ENCODE assay signal across 8 cellular contexts in the genomic region with DNA sequence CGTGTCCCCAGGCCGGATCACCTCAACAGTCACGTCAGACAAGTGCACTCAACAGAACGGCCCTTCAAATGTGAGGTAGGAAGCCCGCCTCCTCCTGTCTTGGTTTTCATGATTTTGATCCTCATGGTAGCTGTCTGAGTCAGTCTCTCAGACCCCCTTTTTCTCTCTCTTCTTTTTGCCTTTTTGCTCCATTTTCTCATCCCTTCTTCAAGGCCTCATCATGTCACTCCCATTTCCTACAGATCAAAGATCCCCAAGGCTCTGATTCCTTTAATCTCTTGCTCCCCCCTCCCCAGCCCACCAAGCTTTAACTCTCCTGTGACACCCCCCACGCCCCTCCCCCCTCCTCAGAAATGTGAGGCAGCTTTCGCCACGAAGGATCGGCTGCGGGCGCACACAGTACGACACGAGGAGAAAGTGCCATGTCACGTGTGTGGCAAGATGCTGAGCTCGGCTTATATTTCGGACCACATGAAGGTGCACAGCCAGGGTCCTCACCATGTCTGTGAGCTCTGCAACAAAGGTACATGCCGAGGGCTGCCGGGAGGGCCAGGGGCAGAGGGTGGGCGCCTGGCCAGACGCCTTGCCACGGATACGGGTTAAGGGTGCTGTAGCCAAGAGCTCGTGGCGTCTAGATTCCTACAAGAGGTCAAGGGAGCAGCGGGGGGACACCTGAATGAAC. TPM values are rescaled to one million over a fixed set of nuclear protein-coding genes. Genes with fewer than 3 reads are reported as not detected.
DNase-seq lines count a peak whose midpoint lies in the region; ATAC-seq and TF ChIP-seq lines count a peak whose summit lies in the region.

No MANE protein-coding gene starts in this region.

- H3K4me3 ChIP-seq in adrenal gland (peak overlapping the region in 2 of 4 donors; percentile 25 to 66), liver (ENCODE audit: low read depth in 1 of 3, low read length in 3 of 3) (peak overlapping the region in 2 of 3 donors; percentile 14 to 93), upper lobe of left lung (peak overlapping the region; percentile 11 to 75 (median 68))

- peak overlapping the region; percentile 98 for H3K4me3 Mint-ChIP-seq in stimulated activated naive CD8-positive, alpha-beta T cell treated with anti-CD3 and anti-CD28 coated beads, Interleukin-15, Interleukin-2, amounts not matched to agents 100 ng/mL and 50 ng/mL, for 24 hours

- TF ChIP-seq CTCF in adrenal gland (IDR thresholded peaks at IDR 0.05) (no peak), liver (IDR thresholded peaks at IDR 0.05; ENCODE audit: low read depth, low read length, missing input control) (no peak), upper lobe of left lung (IDR thresholded peaks at IDR 0.05) (peak in 1 of 6 experiments; percentile 3)

- DNase-seq in stimulated activated naive CD8-positive, alpha-beta T cell treated with anti-CD3 and anti-CD28 coated beads, Interleukin-15, Interleukin-2, amounts not matched to agents 100 U/mL and 50 U/mL, for 24 hours, result no peak
- DNase-seq in adrenal gland, result peak; percentile 44 to 78 (median 56)
- DNase-seq in upper lobe of left lung, result peak in 1 of 2 donors; percentile 81
- no peak for DNase-seq in AG20443 (ENCODE audit: low spot score)
- DNase-seq in dedifferentiated amniotic fluid mesenchymal stem cell (ENCODE audit: extremely low spot score), result no peak

- no peaks in the 10 kb centered on the region for H3K27me3 Mint-ChIP-seq in stimulated activated naive CD8-positive, alpha-beta T cell treated with anti-CD3 and anti-CD28 coated beads, Interleukin-15, Interleukin-2, amounts not matched to agents 100 ng/mL and 50 ng/mL, for 24 hours

- H3K36me3 ChIP-seq in adrenal gland (replicated peaks in 1 of 2), result peaks cover 0 to 18% of the 10 kb centered on the region in 2 donors
- H3K36me3 ChIP-seq in liver (ENCODE audit: control insufficient read depth in 4 of 4, insufficient read depth in 3 of 4, low read depth in 1 of 4, low read length in 3 of 4), result peaks cover 2 to 10% (median 4%) of the 10 kb centered on the region in 4 donors
- peaks cover 2 to 21% (median 17%) of the 10 kb centered on the region in 4 donors for H3K36me3 ChIP-seq in upper lobe of left lung

- no peaks in the 10 kb centered on the region for H3K9me3 ChIP-seq in adrenal gland (replicated peaks in 1 of 3)
- no peaks in the 10 kb centered on the region for H3K9me3 ChIP-seq in liver (ENCODE audit: control insufficient read depth in 4 of 4, low read length in 3 of 4)
- no peaks in the 10 kb centered on the region for H3K9me3 ChIP-seq in upper lobe of left lung

- TF ChIP-seq RAD21 in liver (IDR thresholded peaks at IDR 0.05), result no peak

- H3K27ac Mint-ChIP-seq in stimulated activated naive CD8-positive, alpha-beta T cell treated with anti-CD3 and anti-CD28 coated beads, Interleukin-15, Interleukin-2, amounts not matched to agents 100 ng/mL and 50 ng/mL, for 24 hours, result peak overlapping the region; percentile 98

- TF ChIP-seq POLR2A in adrenal gland (IDR thresholded peaks at IDR 0.05), result no peak
- no peak for TF ChIP-seq POLR2A in upper lobe of left lung (IDR thresholded peaks at IDR 0.05)

- H3K27me3 ChIP-seq in adrenal gland, result no peaks in the 10 kb centered on the region
- no peaks in the 10 kb centered on the region for H3K27me3 ChIP-seq in liver (ENCODE audit: control insufficient read depth in 4 of 4, insufficient read depth in 4 of 4, low read length in 3 of 4)
- H3K27me3 ChIP-seq in upper lobe of left lung, result peaks cover 0 to 5% (median 0%) of the 10 kb centered on the region in 4 donors

- intact Hi-C loops in adrenal gland (cut with DNase I), result no loop called here

- H3K4me1 Mint-ChIP-seq in stimulated activated naive CD8-positive, alpha-beta T cell treated with anti-CD3 and anti-CD28 coated beads, Interleukin-15, Interleukin-2, amounts not matched to agents 100 ng/mL and 50 ng/mL, for 24 hours (ENCODE audit: low read depth), result peaks cover 62% of the 10 kb centered on the region

- H3K9me3 Mint-ChIP-seq in stimulated activated naive CD8-positive, alpha-beta T cell treated with anti-CD3 and anti-CD28 coated beads, Interleukin-15, Interleukin-2, amounts not matched to agents 100 ng/mL and 50 ng/mL, for 24 hours, result no peaks in the 10 kb centered on the region

- H3K27ac ChIP-seq in adrenal gland, result peak overlapping the region; percentile 54 to 97 (median 93)
- H3K27ac ChIP-seq in liver (ENCODE audit: low read depth in 1 of 2, low read length in 2 of 2), result peak overlapping the region; percentile 73 to 88
- H3K27ac ChIP-seq in upper lobe of left lung, result peak overlapping the region; percentile 86 to 94 (median 92)

- WGBS in adrenal gland, 4 donors, result 36 to 42% (median 37%) methylated on average over 22 to 25 of the region's 25 CpGs
- WGBS in liver, result 68% methylated on average over 25 of the region's 25 CpGs
- WGBS in upper lobe of left lung, 2 donors, result 45 to 47% methylated on average over 23 to 24 of the region's 25 CpGs

- ATAC-seq in stimulated activated naive CD8-positive, alpha-beta T cell treated with anti-CD3 and anti-CD28 coated beads, Interleukin-15, Interleukin-2, amounts not matched to agents 100 U/mL and 50 U/mL, for 24 hours, result no peak
- ATAC-seq in upper lobe of left lung (ENCODE audit: low FRiP score in 2 of 2), result no peak
- ATAC-seq in HG02623 (IDR thresholded peaks at IDR 0.05; ENCODE audit: unreplicated experiment), result no peak

- no peak for TF ChIP-seq EP300 in upper lobe of left lung (IDR thresholded peaks at IDR 0.05)

- peaks cover 54% of the 10 kb centered on the region for H3K36me3 Mint-ChIP-seq in stimulated activated naive CD8-positive, alpha-beta T cell treated with anti-CD3 and anti-CD28 coated beads, Interleukin-15, Interleukin-2, amounts not matched to agents 100 ng/mL and 50 ng/mL, for 24 hours (ENCODE audit: low read depth)

- H3K9ac ChIP-seq in liver (ENCODE audit: low read depth in 1 of 2, low read length in 2 of 2), result peak overlapping the region in 1 of 2 donors; percentile 51

- H3K4me1 ChIP-seq in adrenal gland (replicated peaks in 1 of 2) (peaks cover 34 to 59% of the 10 kb centered on the region in 2 donors), liver (ENCODE audit: control insufficient read depth in 4 of 4, insufficient read depth in 4 of 4, low read length in 3 of 4) (peaks cover 16 to 56% (median 36%) of the 10 kb centered on the region in 4 donors), upper lobe of left lung (peaks cover 57 to 73% (median 64%) of the 10 kb centered on the region in 4 donors)

TF ChIP-seq in liver, 16 proteins besides CTCF, POLR2A, EP300 and RAD21:
- no peak for TF ChIP-seq GABPA (IDR thresholded peaks at IDR 0.05 in 1 of 2, conservative IDR thresholded peaks at IDR 0.05 in 1 of 2)
- no peak for TF ChIP-seq FOXA2 (IDR thresholded peaks at IDR 0.05)
- TF ChIP-seq, protein P1, sequence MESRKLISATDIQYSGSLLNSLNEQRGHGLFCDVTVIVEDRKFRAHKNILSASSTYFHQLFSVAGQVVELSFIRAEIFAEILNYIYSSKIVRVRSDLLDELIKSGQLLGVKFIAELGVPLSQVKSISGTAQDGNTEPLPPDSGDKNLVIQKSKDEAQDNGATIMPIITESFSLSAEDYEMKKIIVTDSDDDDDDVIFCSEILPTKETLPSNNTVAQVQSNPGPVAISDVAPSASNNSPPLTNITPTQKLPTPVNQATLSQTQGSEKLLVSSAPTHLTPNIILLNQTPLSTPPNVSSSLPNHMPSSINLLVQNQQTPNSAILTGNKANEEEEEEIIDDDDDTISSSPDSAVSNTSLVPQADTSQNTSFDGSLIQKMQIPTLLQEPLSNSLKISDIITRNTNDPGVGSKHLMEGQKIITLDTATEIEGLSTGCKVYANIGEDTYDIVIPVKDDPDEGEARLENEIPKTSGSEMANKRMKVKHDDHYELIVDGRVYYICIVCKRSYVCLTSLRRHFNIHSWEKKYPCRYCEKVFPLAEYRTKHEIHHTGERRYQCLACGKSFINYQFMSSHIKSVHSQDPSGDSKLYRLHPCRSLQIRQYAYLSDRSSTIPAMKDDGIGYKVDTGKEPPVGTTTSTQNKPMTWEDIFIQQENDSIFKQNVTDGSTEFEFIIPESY (IDR thresholded peaks at IDR 0.05), result no peak
- no peak for TF ChIP-seq NR2F2 (IDR thresholded peaks at IDR 0.05)
- TF ChIP-seq, protein P2, sequence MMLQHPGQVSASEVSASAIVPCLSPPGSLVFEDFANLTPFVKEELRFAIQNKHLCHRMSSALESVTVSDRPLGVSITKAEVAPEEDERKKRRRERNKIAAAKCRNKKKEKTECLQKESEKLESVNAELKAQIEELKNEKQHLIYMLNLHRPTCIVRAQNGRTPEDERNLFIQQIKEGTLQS (IDR thresholded peaks at IDR 0.05), result no peak
- no peak for TF ChIP-seq RXRA (IDR thresholded peaks at IDR 0.05)
- TF ChIP-seq YY1 (IDR thresholded peaks at IDR 0.05), result no peak
- TF ChIP-seq EGR1 (IDR thresholded peaks at IDR 0.05; ENCODE audit: low read depth in 2 of 2), result no peak
TF ChIP-seq in liver: peak in this region for 0.

RNA-seq across cellular contexts. Expression of a gene that starts 2.0 kb away (rescaled TPM):
- total RNA-seq in adrenal gland (100 to 1,000 TPM in 6 of 8 donors, 10 to 100 TPM in 2; 78.8 to 247 (median 145) TPM), liver (100 to 1,000 TPM in 1 of 2 donors, 10 to 100 TPM in 1; 28.4 to 272 TPM), upper lobe of left lung (100 to 1,000 TPM in 5 of 6 donors, 10 to 100 TPM in 1; 83.7 to 232 (median 165) TPM)
- polyA plus RNA-seq in adrenal gland (100 to 1,000 TPM; 108 to 304 (median 147) TPM), liver (10 to 100 TPM; 16.0 to 61.7 TPM)

RNA-seq across cellular contexts. Expression of a gene that starts 3.6 kb away (rescaled TPM):
- total RNA-seq in adrenal gland (1 to 10 TPM in 7 of 8 donors, not detected in 1; 1.4 to 8.8 (median 1.9) TPM), liver (under 1 TPM; 0.09 to 0.59 TPM), upper lobe of left lung (10 to 100 TPM in 2 of 6 donors, 1 to 10 TPM in 4; 1.4 to 13.6 (median 2.5) TPM)
- polyA plus RNA-seq in adrenal gland (10 to 100 TPM in 1 of 3 donors, 1 to 10 TPM in 1, under 1 TPM in 1; 0.97 to 32.0 (median 5.0) TPM), liver (under 1 TPM; 0.16 to 0.28 TPM)

RNA-seq across cellular contexts. Expression of a gene that starts 7.6 kb away (rescaled TPM):
- total RNA-seq in adrenal gland (10 to 100 TPM; 17.1 to 47.1 (median 39.8) TPM), liver (10 to 100 TPM; 11.1 to 16.9 TPM), upper lobe of left lung (10 to 100 TPM; 22.6 to 49.5 (median 34.6) TPM)
- polyA plus RNA-seq in adrenal gland (10 to 100 TPM; 14.2 to 89.1 (median 60.9) TPM), liver (10 to 100 TPM in 1 of 2 donors, 1 to 10 TPM in 1; 7.3 to 18.7 TPM)

RNA-seq across cellular contexts. Expression of a gene that starts 11.9 kb away (rescaled TPM):
- total RNA-seq in adrenal gland (100 to 1,000 TPM; 242 to 492 (median 362) TPM), liver (10 to 100 TPM; 30.7 to 78.4 TPM), upper lobe of left lung (100 to 1,000 TPM; 260 to 411 (median 312) TPM)
- polyA plus RNA-seq in adrenal gland (100 to 1,000 TPM; 200 to 470 (median 321) TPM), liver (10 to 100 TPM; 40.1 to 61.4 TPM)

RNA-seq across cellular contexts. Expression of a gene that starts 17.8 kb away (rescaled TPM):
- 10 to 100 TPM in 7 of 8 donors, 1 to 10 TPM in 1; 8.8 to 30.7 (median 16.2) TPM for total RNA-seq in adrenal gland
- 100 to 1,000 TPM in 2 of 3 donors, 1 to 10 TPM in 1; 9.1 to 127 (median 112) TPM for polyA plus RNA-seq in adrenal gland
- 10 to 100 TPM; 15.0 to 80.1 TPM for total RNA-seq in liver
- 10 to 100 TPM; 39.9 to 58.7 TPM for polyA plus RNA-seq in liver
- 10 to 100 TPM in 5 of 6 donors, 1 to 10 TPM in 1; 9.1 to 43.5 (median 26.6) TPM for total RNA-seq in upper lobe of left lung

Comparison
In these comparisons a context has a peak if more than half of its experiments do, and no peak if none do; other contexts are left out.
1. DNase-seq: peak in adrenal gland (7 of 7); none in stimulated activated naive CD8-positive, alpha-beta T cell treated with anti-CD3 and anti-CD28 coated beads, Interleukin-15, Interleukin-2, amounts not matched to agents 100 U/mL and 50 U/mL, for 24 hours (single experiment), AG20443 (single experiment) and dedifferentiated amniotic fluid mesenchymal stem cell (single experiment).
2. Peak in every context shown above with its lines, with median percentiles within 50 percentile points of each other: H3K27ac ChIP-seq.